Comparison of ENCODE assay signal across 8 cellular contexts in the genomic region with DNA sequence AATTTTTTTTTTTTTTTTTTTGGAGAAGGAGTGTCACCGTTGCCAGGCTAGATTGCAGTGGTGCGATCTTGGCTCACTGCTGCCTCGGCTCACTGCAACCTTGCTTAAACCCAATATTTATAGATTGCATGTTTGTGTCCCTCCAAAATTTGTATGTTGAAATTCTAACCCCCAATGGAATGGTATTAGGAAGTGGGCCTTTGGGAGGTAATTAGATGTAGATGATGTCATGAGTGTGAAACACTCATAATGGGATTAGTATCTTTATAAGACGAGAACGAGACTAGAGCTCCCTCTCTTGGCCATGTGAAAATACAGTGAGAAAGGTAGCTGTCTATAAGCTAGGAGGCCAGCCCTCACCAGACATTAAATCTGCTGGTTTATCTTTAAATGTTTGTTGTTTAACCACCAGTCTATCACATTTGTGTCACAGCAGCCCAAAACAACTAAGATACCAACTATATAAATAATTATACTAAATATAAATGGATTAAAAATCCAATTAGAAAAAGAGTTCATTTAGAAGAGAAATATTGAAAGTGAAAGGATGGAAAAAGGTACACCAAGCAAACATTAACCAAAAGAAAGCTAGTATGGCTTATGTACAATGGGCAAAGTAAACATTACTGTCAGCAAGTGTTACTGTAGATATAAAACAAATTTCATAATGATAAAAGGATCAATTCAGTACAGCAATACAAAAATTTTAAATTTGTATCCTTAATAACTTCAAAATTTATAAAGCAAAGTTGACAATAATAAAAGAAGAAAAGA. TPM values are rescaled to one million over a fixed set of nuclear protein-coding genes. Genes with fewer than 3 reads are reported as not detected.
DNase-seq lines count a peak whose midpoint lies in the region; ATAC-seq and TF ChIP-seq lines count a peak whose summit lies in the region.

No MANE protein-coding gene starts in this region.

- WGBS in liver = 41% methylated on average over 5 of the region's 5 CpGs

- H3K4me1 ChIP-seq in liver (ENCODE audit: control insufficient read depth in 4 of 4, insufficient read depth in 4 of 4, low read length in 3 of 4) = peaks cover 0 to 6% (median 1%) of the 10 kb centered on the region in 4 donors

- peak overlapping the region in 1 of 2 donors; percentile 7 for H3K9ac ChIP-seq in liver (ENCODE audit: low read depth in 1 of 2, low read length in 2 of 2)

- no peak for DNase-seq in GM12864 (ENCODE audit: low read depth)
- peak; percentile 45 for DNase-seq in RKO (ENCODE audit: low spot score)
- DNase-seq in Right ventricle myocardium inferior (ENCODE audit: missing footprints) = no peak
- DNase-seq in activated T-cell treated with anti-CD3 and anti-CD28 coated beads, Interleukin-2, amount 50 U/mL, for 1 hour = no peak
- no peak for DNase-seq in GM19240 (ENCODE audit: insufficient read length, low spot score)

- ATAC-seq in GM19463 (IDR thresholded peaks at IDR 0.05; ENCODE audit: unreplicated experiment) (peak; percentile 98), HG03342 (IDR thresholded peaks at IDR 0.05; ENCODE audit: unreplicated experiment) (peak; percentile 100), Right ventricle myocardium inferior (no peak)

- TF ChIP-seq CTCF in GM12864 (IDR thresholded peaks at IDR 0.05; ENCODE audit: low read depth, low read length, missing control alignments) (peak; percentile 61), liver (IDR thresholded peaks at IDR 0.05; ENCODE audit: low read depth, low read length, missing input control) (peak; percentile 48)

- H3K27ac ChIP-seq in liver (ENCODE audit: low read depth in 1 of 2, low read length in 2 of 2) = peak overlapping the region in 1 of 2 donors; percentile 34

- TF ChIP-seq RAD21 in liver (IDR thresholded peaks at IDR 0.05) = peak; percentile 71 to 74

- intact Hi-C loops in Right ventricle myocardium inferior (cut with DNase I) = no loop called here

- no peaks in the 10 kb centered on the region for H3K9me3 ChIP-seq in liver (ENCODE audit: control insufficient read depth in 4 of 4, low read length in 3 of 4)

- H3K4me3 ChIP-seq in GM12864 (ENCODE audit: low read depth, low read length) (no peak overlapping the region), liver (ENCODE audit: low read depth in 1 of 3, low read length in 3 of 3) (peak overlapping the region in 1 of 3 donors; percentile 23)

- H3K27me3 ChIP-seq in liver (ENCODE audit: control insufficient read depth in 4 of 4, insufficient read depth in 4 of 4, low read length in 3 of 4) = no peaks in the 10 kb centered on the region

- no peaks in the 10 kb centered on the region for H3K36me3 ChIP-seq in liver (ENCODE audit: control insufficient read depth in 4 of 4, insufficient read depth in 3 of 4, low read depth in 1 of 4, low read length in 3 of 4)

TF ChIP-seq in liver, 16 proteins besides CTCF, POLR2A, EP300 and RAD21:
- TF ChIP-seq MAX (IDR thresholded peaks at IDR 0.05) (peak; percentile 11), FOXA2 (IDR thresholded peaks at IDR 0.05) (no peak), NR2F2 (IDR thresholded peaks at IDR 0.05) (no peak), EGR1 (IDR thresholded peaks at IDR 0.05; ENCODE audit: low read depth in 2 of 2) (no peak), JUND (IDR thresholded peaks at IDR 0.05) (peak; percentile 30 to 46), FOXA1 (IDR thresholded peaks at IDR 0.05) (no peak), REST (IDR thresholded peaks at IDR 0.05) (no peak), ATF3 (IDR thresholded peaks at IDR 0.05) (peak; percentile 24), RXRA (IDR thresholded peaks at IDR 0.05) (peak; percentile 39 to 44), TAF1 (conservative IDR thresholded peaks at IDR 0.05) (no peak), HNF4A (conservative IDR thresholded peaks at IDR 0.05) (peak; percentile 34 to 49), YY1 (IDR thresholded peaks at IDR 0.05) (peak; percentile 14), ZBTB33 (IDR thresholded peaks at IDR 0.05) (no peak), SP1 (IDR thresholded peaks at IDR 0.05) (no peak), GABPA (IDR thresholded peaks at IDR 0.05 in 1 of 2, conservative IDR thresholded peaks at IDR 0.05 in 1 of 2) (no peak), HNF4G (IDR thresholded peaks at IDR 0.05) (no peak)

RNA-seq across cellular contexts. Expression of gene TCAF1, which starts 9.3 kb away (rescaled TPM):
- total RNA-seq in liver = 10 to 100 TPM; 25.4 to 75.1 TPM
- polyA plus RNA-seq in liver = 10 to 100 TPM; 20.2 to 34.9 TPM
- total RNA-seq in Right ventricle myocardium inferior = 38.7 TPM

RNA-seq across cellular contexts. Expression of gene OR2F2, which starts 42.3 kb away (rescaled TPM):
- total RNA-seq in liver (not detected), Right ventricle myocardium inferior (not detected)
- polyA plus RNA-seq in liver = not detected
